ENCODE assay signal across 14 cellular contexts in genomic region chr6:112223070-112223861, GRCh38. TPM values are rescaled to one million over a fixed set of nuclear protein-coding genes. Genes with fewer than 3 reads are reported as not detected.
DNase-seq lines count a peak whose midpoint lies in the region; ATAC-seq and TF ChIP-seq lines count a peak whose summit lies in the region.
"Had no signal": no experiment of that assay in that cellular context is flagged by ENCODE, and none has a peak within 500 bp of the region (broad histone marks: within the 10 kb centered on the region; RNA-seq: fewer than 3 reads in every experiment).

No MANE protein-coding gene starts in this region.

- H3K27me3 Mint-ChIP-seq in WTC11 (ENCODE audit: low read depth), result no peaks in the 10 kb centered on the region

- no peak overlapping the region for H3K9ac ChIP-seq in skeletal muscle satellite cell (ENCODE audit: low read depth, low read length)

- H3K27ac Mint-ChIP-seq in WTC11, result no peak overlapping the region

- H3K27ac ChIP-seq in right cardiac atrium (ENCODE audit: low read length), result peak overlapping the region; percentile 17

- in situ Hi-C loops in astrocyte of the spinal cord (cut with HindIII; ENCODE audit: low sequenced_read_pairs), result no loop called here

- CTCF ChIA-PET in WTC11 (lab: Charles Lee), result no interaction called here

- peaks cover 10% of the 10 kb centered on the region; the same call in 1 of the 2 replicates for H3K4me1 Mint-ChIP-seq in WTC11

- ATAC-seq in right cardiac atrium, result peak; percentile 71 to 72
- no peak for ATAC-seq in WTC11
- ATAC-seq in HG03097 (IDR thresholded peaks at IDR 0.05; ENCODE audit: low FRiP score, unreplicated experiment), result no peak
- ATAC-seq: stimulated activated naive CD8-positive, alpha-beta T cell treated with anti-CD3 and anti-CD28 coated beads, Interleukin-15, Interleukin-2, amounts not matched to agents 100 U/mL and 50 U/mL, for 24 hours had no signal

- DNase-seq in EL, result peak; percentile 87
- peak; percentile 88 for DNase-seq in astrocyte of the spinal cord (ENCODE audit: low read depth, low spot score)
- no peak for DNase-seq in right cardiac atrium
- no peak for DNase-seq in NCI-H524 treated with DMSO at 0.1 percent for 48 hours (lab: John Stamatoyannopoulos, UW)
- DNase-seq in WTC11 (ENCODE audit: low spot score), result no peak
- DNase-seq in KG1 (lab: John Stamatoyannopoulos, UW), result no peak
- DNase-seq: activated T-cell treated with anti-CD3 and anti-CD28 coated beads, Interleukin-2, amount 50 U/mL, for 1 hour; COR-L47; dermis blood vessel endothelial cell; NCI-H82; stimulated activated naive CD8-positive, alpha-beta T cell treated with anti-CD3 and anti-CD28 coated beads, Interleukin-15, Interleukin-2, amounts not matched to agents 100 U/mL and 50 U/mL, for 24 hours had no signal

- H3K4me3 Mint-ChIP-seq in WTC11, result no peak overlapping the region

- intact Hi-C loops in right cardiac atrium (cut with DNase I), result no loop called here

- H3K4me1 ChIP-seq in right cardiac atrium (ENCODE audit: control insufficient read depth, insufficient read depth, low read length) (peaks cover 11% of the 10 kb centered on the region), skeletal muscle satellite cell (ENCODE audit: control insufficient read depth, insufficient read depth, low read length) (peaks cover 40% of the 10 kb centered on the region)

- 44% methylated on average over 3 of the region's 3 CpGs for WGBS in right cardiac atrium

- H3K9me3 ChIP-seq in right cardiac atrium (ENCODE audit: control insufficient read depth, low read length), result no peaks in the 10 kb centered on the region
- H3K9me3 ChIP-seq in skeletal muscle satellite cell (replicated peaks; ENCODE audit: low read length), result no peaks in the 10 kb centered on the region

- POLR2A ChIA-PET in WTC11 (lab: Charles Lee), result no interaction called here

- H3K36me3 ChIP-seq in skeletal muscle satellite cell (ENCODE audit: insufficient read depth, low read length), result no peaks in the 10 kb centered on the region

- TF ChIP-seq CTCF in astrocyte of the spinal cord (IDR thresholded peaks at IDR 0.05; ENCODE audit: low read depth, low read length) (no peak), WTC11 (IDR thresholded peaks at IDR 0.05) (no peak)

- H3K27me3 ChIP-seq in right cardiac atrium (ENCODE audit: control insufficient read depth, insufficient read depth), result no peaks in the 10 kb centered on the region
- H3K27me3 ChIP-seq in skeletal muscle satellite cell (ENCODE audit: control insufficient read depth, insufficient read depth, low read length), result no peaks in the 10 kb centered on the region

- peak overlapping the region; percentile 10 for H3K4me2 ChIP-seq in skeletal muscle satellite cell (ENCODE audit: low read length)

- H3K4me3 ChIP-seq in astrocyte of the spinal cord (ENCODE audit: low read depth, low read length) (no peak overlapping the region), right cardiac atrium (ENCODE audit: low read length) (no peak overlapping the region), skeletal muscle satellite cell (ENCODE audit: low read length) (no peak overlapping the region)

- no peaks in the 10 kb centered on the region for H3K36me3 Mint-ChIP-seq in WTC11

- H3K9me3 Mint-ChIP-seq in WTC11, result no peaks in the 10 kb centered on the region

TF ChIP-seq in WTC11, 78 proteins besides CTCF, POLR2A, EP300 and RAD21:
- TF ChIP-seq ZMAT4 (CRISPR knock-in tag; IDR thresholded peaks at IDR 0.05), result no peak
- TF ChIP-seq ZNF281 (CRISPR knock-in tag; IDR thresholded peaks at IDR 0.05), result no peak
- TF ChIP-seq SP1 (CRISPR knock-in tag; conservative IDR thresholded peaks at IDR 0.05), result no peak
- TF ChIP-seq ATF1 (CRISPR knock-in tag; IDR thresholded peaks at IDR 0.05), result no peak
- no peak for TF ChIP-seq NFATC4 (CRISPR knock-in tag; IDR thresholded peaks at IDR 0.05)
- no peak for TF ChIP-seq CDX4 (CRISPR knock-in tag; IDR thresholded peaks at IDR 0.05; ENCODE audit: borderline replicate concordance)

RNA-seq across cellular contexts. Expression of gene LAMA4, which starts 31.1 kb away (rescaled TPM):
- 10 to 100 TPM; 32.0 to 45.8 (median 33.4) TPM for total RNA-seq in right cardiac atrium
- 24.2 TPM for polyA plus RNA-seq in right cardiac atrium
- 216 and 328 TPM in 2 replicates for total RNA-seq in skeletal muscle satellite cell (2012; rRNA removed)
- 1.6 to 2.6 TPM (median 1.7 TPM) in 3 replicates for total RNA-seq in WTC11 (2021)
- total RNA-seq: T-helper 2 cell treated with Interferon-gamma antibody and Interleukin-4, amounts not matched to agents 100 ng/mL and 5 ng/mL, for 36 hours had no signal

Comparison
In these comparisons a context has a peak if more than half of its experiments do, and no peak if none do; other contexts are left out.
1. DNase-seq: peak in EL (single experiment) and astrocyte of the spinal cord (single experiment); none in right cardiac atrium (0 of 3), NCI-H524 treated with DMSO at 0.1 percent for 48 hours (single experiment), WTC11 (single experiment) and KG1 (single experiment).
2. ATAC-seq: peak in right cardiac atrium (2 of 2); none in WTC11 (single experiment) and HG03097 (single experiment).